In the genomic region with DNA sequence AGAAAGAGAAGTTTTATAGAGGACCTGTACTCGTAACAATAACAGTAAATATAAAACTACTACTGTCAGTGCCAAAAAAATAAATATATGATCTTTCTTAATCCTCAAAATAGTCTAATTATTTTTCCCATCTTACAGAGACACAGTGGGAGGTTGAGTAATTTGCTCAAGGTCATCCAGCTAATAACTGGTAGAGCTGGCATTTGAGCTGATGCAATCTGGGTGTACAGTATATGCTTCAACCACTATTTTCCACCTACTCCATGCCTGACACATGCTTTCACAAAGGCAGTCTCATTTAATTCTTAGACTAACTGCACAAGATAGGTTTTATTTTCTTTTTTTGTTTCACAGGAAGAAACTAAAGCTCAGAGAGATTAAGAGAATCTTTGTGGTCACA, we compare ENCODE assay signal across 17 cellular contexts. TPM values are rescaled to one million over a fixed set of nuclear protein-coding genes. Genes with fewer than 3 reads are reported as not detected.
A peak's percentile ranks its signal among the peaks of the same experiment; 100 is the strongest.
DNase-seq lines count a peak whose midpoint lies in the region; ATAC-seq, FAIRE-seq and TF ChIP-seq lines count a peak whose summit lies in the region.
"Had no signal": no experiment of that assay in that cellular context is flagged by ENCODE, and none has a peak within 500 bp of the region (broad histone marks: within the 10 kb centered on the region; RNA-seq: fewer than 3 reads in every experiment).

No MANE protein-coding gene starts in this region.

- H3K27me3 ChIP-seq in endodermal cell (ENCODE audit: control insufficient read depth, insufficient read depth, low read length, poor library complexity, severe bottlenecking), result no peaks in the 10 kb centered on the region
- H3K27me3 ChIP-seq: tibial nerve had no signal

- no peaks in the 10 kb centered on the region for H3K27me3 Mint-ChIP-seq in activated naive CD8-positive, alpha-beta T cell treated with anti-CD3 and anti-CD28 coated beads, Interleukin-2, amount 50 U/mL, for 24 hours
- H3K27me3 Mint-ChIP-seq in endodermal cell (ENCODE audit: insufficient read depth), result no peaks in the 10 kb centered on the region

- H3K4me3 ChIP-seq in endodermal cell (ENCODE audit: low read length), result no peak overlapping the region
- H3K4me3 ChIP-seq: tibial nerve had no signal

- ATAC-seq in activated naive CD8-positive, alpha-beta T cell treated with anti-CD3 and anti-CD28 coated beads, Interleukin-2, amount 50 U/mL, for 24 hours, result peak; percentile 75
- no peak for ATAC-seq in HG03280 (IDR thresholded peaks at IDR 0.05; ENCODE audit: unreplicated experiment)
- ATAC-seq: SK-N-SH treated with all-trans-retinoic acid at 6 μM for 48 hours had no signal

- peaks cover 20% of the 10 kb centered on the region for H3K4me1 Mint-ChIP-seq in activated naive CD8-positive, alpha-beta T cell treated with anti-CD3 and anti-CD28 coated beads, Interleukin-2, amount 50 U/mL, for 24 hours
- peaks cover 9% of the 10 kb centered on the region for H3K4me1 Mint-ChIP-seq in endodermal cell

- no CpG with 5 or more reads among the region's 1 CpG for WGBS in endodermal cell (ENCODE audit: insufficient coverage in 1 of 2, insufficient read length in 1 of 2), 2 experiments

- H3K27ac ChIP-seq in 22Rv1 (peak overlapping the region; percentile 36), endodermal cell (ENCODE audit: low read depth, low read length) (no peak overlapping the region)
- H3K27ac ChIP-seq: tibial nerve had no signal

- peaks cover 5% of the 10 kb centered on the region for H3K9me3 ChIP-seq in endodermal cell (ENCODE audit: control insufficient read depth, low read length)
- H3K9me3 ChIP-seq: tibial nerve had no signal

- H3K4me3 Mint-ChIP-seq in activated naive CD8-positive, alpha-beta T cell treated with anti-CD3 and anti-CD28 coated beads, Interleukin-2, amount 50 U/mL, for 24 hours, result no peak overlapping the region
- H3K4me3 Mint-ChIP-seq in endodermal cell, result no peak overlapping the region

- FAIRE-seq in GM18507 (lab: Jason Lieb, UNC), result peak; percentile 44
- FAIRE-seq: keratinocyte had no signal

- TF ChIP-seq CTCF in 22Rv1 (IDR thresholded peaks at IDR 0.05) (no peak), endodermal cell (conservative IDR thresholded peaks at IDR 0.05) (no peak)

- H3K4me1 ChIP-seq in endodermal cell (ENCODE audit: control insufficient read depth, insufficient read depth, low read length), result peaks cover 8% of the 10 kb centered on the region

- peak overlapping the region; percentile 71 for H3K27ac Mint-ChIP-seq in activated naive CD8-positive, alpha-beta T cell treated with anti-CD3 and anti-CD28 coated beads, Interleukin-2, amount 50 U/mL, for 24 hours
- no peak overlapping the region for H3K27ac Mint-ChIP-seq in endodermal cell

- DNase-seq in GM18507 (ENCODE audit: extremely low spot score, insufficient read length, low read depth) (no peak), fibroblast of the conjunctiva (ENCODE audit: low read depth) (peak; percentile 51), endodermal cell (no peak), GM19240 (ENCODE audit: insufficient read length, low spot score) (no peak), NCI-H2081 treated with DMSO at 0.1 percent for 48 hours (lab: John Stamatoyannopoulos, UW) (no peak)
- no peak for DNase-seq in activated naive CD8-positive, alpha-beta T cell treated with anti-CD3 and anti-CD28 coated beads, Interleukin-2, amount 50 U/mL, for 24 hours
- DNase-seq: aorta; DMS153; effector memory CD4-positive, alpha-beta T cell; NCI-H1048; NCI-H2171 treated with DMSO at 0.1 percent for 48 hours; posterior cingulate gyrus had no signal

- H3K9me3 Mint-ChIP-seq in activated naive CD8-positive, alpha-beta T cell treated with anti-CD3 and anti-CD28 coated beads, Interleukin-2, amount 50 U/mL, for 24 hours, result no peaks in the 10 kb centered on the region
- no peaks in the 10 kb centered on the region for H3K9me3 Mint-ChIP-seq in endodermal cell

- peaks cover 30% of the 10 kb centered on the region for H3K36me3 Mint-ChIP-seq in activated naive CD8-positive, alpha-beta T cell treated with anti-CD3 and anti-CD28 coated beads, Interleukin-2, amount 50 U/mL, for 24 hours (ENCODE audit: low read depth)
- H3K36me3 Mint-ChIP-seq in endodermal cell (ENCODE audit: low read depth), result peaks cover 28% of the 10 kb centered on the region

- H3K36me3 ChIP-seq in endodermal cell (ENCODE audit: control insufficient read depth, insufficient read depth, low read length), result peaks cover 4% of the 10 kb centered on the region

- no peak overlapping the region for H3K9ac ChIP-seq in endodermal cell (ENCODE audit: extremely low read depth, low read length, poor library complexity, severe bottlenecking)

RNA-seq across cellular contexts. Expression of a gene that starts 33.6 kb away (rescaled TPM):
- total RNA-seq in endodermal cell, result 10 to 100 TPM; 41.1 to 57.0 TPM
- 43.8 TPM for polyA plus RNA-seq in endodermal cell (2013, experiment 1 of 2)
- polyA plus RNA-seq in endodermal cell (2013, experiment 2 of 2), result 35.3 TPM

RNA-seq across cellular contexts. Expression of a gene that starts 35.3 kb away (rescaled TPM):
- total RNA-seq in endodermal cell, result 100 to 1,000 TPM; 112 to 141 TPM
- 84.3 TPM for polyA plus RNA-seq in endodermal cell (2013, experiment 1 of 2)
- 72.4 TPM for polyA plus RNA-seq in endodermal cell (2013, experiment 2 of 2)
